ENCODE assay signal across 23 cellular contexts in genomic region chr17:83092186-83092585, GRCh38. TPM values are rescaled to one million over a fixed set of nuclear protein-coding genes. Genes with fewer than 3 reads are reported as not detected.
DNase-seq lines count a peak whose midpoint lies in the region; ATAC-seq, FAIRE-seq and TF ChIP-seq lines count a peak whose summit lies in the region.
"Had no signal": no experiment of that assay in that cellular context is flagged by ENCODE, and none has a peak within 500 bp of the region (broad histone marks: within the 10 kb centered on the region; RNA-seq: fewer than 3 reads in every experiment).

No MANE protein-coding gene starts in this region.

- no peaks in the 10 kb centered on the region for H3K9me3 Mint-ChIP-seq in natural killer cell
- no peaks in the 10 kb centered on the region for H3K9me3 Mint-ChIP-seq in natural killer cell treated with Interleukin-12 subunit alpha and Interleukin-12 subunit beta and Interleukin-15 and Interleukin-18, amount 100 ng/mL, for 72 hours
- H3K9me3 Mint-ChIP-seq: activated T-cell treated with anti-CD3 and anti-CD28 coated beads, Interleukin-2, amount 50 U/mL, for 24 hours; stimulated activated naive CD8-positive, alpha-beta T cell treated with anti-CD3 and anti-CD28 coated beads, Interleukin-15, Interleukin-2, amounts not matched to agents 100 ng/mL and 50 ng/mL, for 24 hours had no signal

- H3K27ac ChIP-seq in kidney (ENCODE audit: low read depth in 2 of 2, low read length in 2 of 2): peak overlapping the region; percentile 81 to 85
- peak overlapping the region; percentile 91 to 99 for H3K27ac ChIP-seq in small intestine (ENCODE audit: low read depth in 1 of 2, low read length in 1 of 2)
- H3K27ac ChIP-seq: C4-2B had no signal

- no peaks in the 10 kb centered on the region for H3K36me3 Mint-ChIP-seq in natural killer cell
- H3K36me3 Mint-ChIP-seq in natural killer cell treated with Interleukin-12 subunit alpha and Interleukin-12 subunit beta and Interleukin-15 and Interleukin-18, amount 100 ng/mL, for 72 hours: peaks cover 5% of the 10 kb centered on the region

- H3K4me3 ChIP-seq in kidney (ENCODE audit: low read length in 2 of 2) (no peak overlapping the region), small intestine (ENCODE audit: low read depth in 1 of 2, low read length in 2 of 2) (peak overlapping the region in 1 of 2 donors; percentile 12)
- H3K4me3 ChIP-seq: ovary had no signal

- peak overlapping the region; percentile 4 for H3K4me3 Mint-ChIP-seq in natural killer cell
- no peak overlapping the region for H3K4me3 Mint-ChIP-seq in natural killer cell treated with Interleukin-12 subunit alpha and Interleukin-12 subunit beta and Interleukin-15 and Interleukin-18, amount 100 ng/mL, for 72 hours
- H3K4me3 Mint-ChIP-seq: activated CD8-positive, alpha-beta T cell treated with anti-CD3 and anti-CD28 coated beads, Interleukin-2, amount 10 ng/mL, durations not matched to agents 7 days and 5 days; activated T-cell treated with anti-CD3 and anti-CD28 coated beads, Interleukin-2, amount 50 U/mL, for 24 hours; stimulated activated naive CD8-positive, alpha-beta T cell treated with anti-CD3 and anti-CD28 coated beads, Interleukin-15, Interleukin-2, amounts not matched to agents 100 ng/mL and 50 ng/mL, for 24 hours had no signal

- H3K4me1 Mint-ChIP-seq in natural killer cell: peaks cover 25 to 61% of the 10 kb centered on the region in 2 donors
- H3K4me1 Mint-ChIP-seq in natural killer cell treated with Interleukin-12 subunit alpha and Interleukin-12 subunit beta and Interleukin-15 and Interleukin-18, amount 100 ng/mL, for 72 hours (ENCODE audit: low read depth in 2 of 2): peaks cover 0 to 27% of the 10 kb centered on the region in 2 donors

- TF ChIP-seq CTCF in natural killer cell (IDR thresholded peaks at IDR 0.05) (no peak), kidney (IDR thresholded peaks at IDR 0.05; ENCODE audit: borderline replicate concordance, extremely low read depth, insufficient read depth) (no peak)

- H3K9ac ChIP-seq in kidney (ENCODE audit: low read length in 2 of 2): peak overlapping the region in 1 of 2 donors; percentile 29

- no peak for ATAC-seq in natural killer cell
- no peak for ATAC-seq in natural killer cell treated with Interleukin-12 subunit alpha and Interleukin-12 subunit beta and Interleukin-15 and Interleukin-18, amount 100 ng/mL, for 72 hours
- ATAC-seq in left lobe of liver: no peak
- ATAC-seq: activated CD8-positive, alpha-beta T cell treated with anti-CD3 and anti-CD28 coated beads, Interleukin-2, amount 10 ng/mL, durations not matched to agents 7 days and 5 days had no signal

- no peaks in the 10 kb centered on the region for H3K27me3 ChIP-seq in small intestine (ENCODE audit: control insufficient read depth in 2 of 2, insufficient read depth in 2 of 2, low read length in 2 of 2)
- H3K27me3 ChIP-seq: ovary had no signal

- peak overlapping the region; percentile 84 to 87 for H3K27ac Mint-ChIP-seq in natural killer cell
- H3K27ac Mint-ChIP-seq in natural killer cell treated with Interleukin-12 subunit alpha and Interleukin-12 subunit beta and Interleukin-15 and Interleukin-18, amount 100 ng/mL, for 72 hours: no peak overlapping the region
- H3K27ac Mint-ChIP-seq: activated CD8-positive, alpha-beta T cell treated with anti-CD3 and anti-CD28 coated beads, Interleukin-2, amount 10 ng/mL, durations not matched to agents 7 days and 5 days; activated T-cell treated with anti-CD3 and anti-CD28 coated beads, Interleukin-2, amount 50 U/mL, for 24 hours; stimulated activated naive CD8-positive, alpha-beta T cell treated with anti-CD3 and anti-CD28 coated beads, Interleukin-15, Interleukin-2, amounts not matched to agents 100 ng/mL and 50 ng/mL, for 24 hours had no signal

- no peaks in the 10 kb centered on the region for H3K27me3 Mint-ChIP-seq in natural killer cell (ENCODE audit: low read depth in 2 of 2)
- H3K27me3 Mint-ChIP-seq in natural killer cell treated with Interleukin-12 subunit alpha and Interleukin-12 subunit beta and Interleukin-15 and Interleukin-18, amount 100 ng/mL, for 72 hours: no peaks in the 10 kb centered on the region
- H3K27me3 Mint-ChIP-seq: stimulated activated naive CD8-positive, alpha-beta T cell treated with anti-CD3 and anti-CD28 coated beads, Interleukin-15, Interleukin-2, amounts not matched to agents 100 ng/mL and 50 ng/mL, for 24 hours had no signal

- FAIRE-seq in kidney (lab: Jason Lieb, UNC): no peak
- FAIRE-seq in small intestine (lab: Jason Lieb, UNC): no peak

- H3K9me3 ChIP-seq in kidney (ENCODE audit: control insufficient read depth in 1 of 2, low read length in 2 of 2): no peaks in the 10 kb centered on the region
- H3K9me3 ChIP-seq in small intestine (ENCODE audit: control insufficient read depth, low read depth): no peaks in the 10 kb centered on the region
- H3K9me3 ChIP-seq: ovary had no signal

- 33 to 69% (median 48%) methylated on average over 21 to 26 of the region's 26 CpGs for whole genome bisulfite sequencing in small intestine, 3 donors

- DNase-seq in natural killer cell (no peak), kidney (no peak), small intestine (no peak), NCI-H2029 (lab: John Stamatoyannopoulos, UW) (no peak), NCI-H2081 (lab: John Stamatoyannopoulos, UW) (no peak), left lobe of liver (ENCODE audit: low spot score) (no peak)
- no peak for DNase-seq in natural killer cell treated with Interleukin-12 subunit alpha and Interleukin-12 subunit beta and Interleukin-15 and Interleukin-18, amount 100 ng/mL, for 72 hours (ENCODE audit: low spot score)
- no peak for DNase-seq in stimulated activated naive CD4-positive, alpha-beta T cell (lab: John Stamatoyannopoulos, UW)
- DNase-seq: ACHN; activated CD4-positive, CD25-positive, alpha-beta regulatory T cell; activated CD8-positive, alpha-beta T cell treated with anti-CD3 and anti-CD28 coated beads, Interleukin-2, amount 10 ng/mL, durations not matched to agents 7 days and 5 days; activated naive CD4-positive, alpha-beta T cell treated with Interleukin-2 at 50 U/mL for 16 hours; activated T-cell treated with anti-CD3 and anti-CD28 coated beads, Interleukin-2, amount 50 U/mL, for 24 hours; anterior cingulate cortex; cerebellar nuclear complex; effector CD8-positive, alpha-beta T cell; NCI-H1092 treated with DMSO at 0.1 percent for 48 hours; NCI-H2107; NCI-H510A; stimulated activated CD4-positive, alpha-beta T cell treated with anti-CD3 and anti-CD28 coated beads, Interleukin-1b, Interleukin-23, amount 100 ng/mL, for 48 hours had no signal

- peaks cover 0 to 39% of the 10 kb centered on the region in 2 donors for H3K4me1 ChIP-seq in kidney (ENCODE audit: control insufficient read depth in 1 of 2, insufficient read depth in 1 of 2, low read depth in 1 of 2, low read length in 2 of 2)
- peaks cover 5 to 6% of the 10 kb centered on the region in 2 donors for H3K4me1 ChIP-seq in small intestine (ENCODE audit: control insufficient read depth in 2 of 2, insufficient read depth in 1 of 2, low read depth in 1 of 2, low read length in 1 of 2)

- intact Hi-C loops in natural killer cell (cut with micrococcal nuclease) (no loop called here), kidney (cut with DNase I) (no loop called here)

- peaks cover 5 to 27% of the 10 kb centered on the region in 2 donors for H3K36me3 ChIP-seq in kidney (ENCODE audit: control insufficient read depth in 1 of 2, insufficient read depth in 2 of 2, low read length in 2 of 2)
- peaks cover 15 to 17% of the 10 kb centered on the region in 2 donors for H3K36me3 ChIP-seq in small intestine (ENCODE audit: control insufficient read depth in 2 of 2, insufficient read depth in 2 of 2, low read length in 2 of 2)
- H3K36me3 ChIP-seq: ovary had no signal

RNA-seq across cellular contexts. Expression of gene METRNL, which starts 12.8 kb away (rescaled TPM):
- total RNA-seq in natural killer cell (100 to 1,000 TPM; 227 to 390 (median 325) TPM), kidney (61.5 TPM), left lobe of liver (4.7 TPM)
- 100 to 1,000 TPM; 179 to 208 TPM for total RNA-seq in natural killer cell treated with Interleukin-12 subunit alpha and Interleukin-12 subunit beta and Interleukin-15 and Interleukin-18, amount 100 ng/mL, for 72 hours
- polyA plus RNA-seq in kidney (ENCODE audit: insufficient read depth, low read depth, low replicate concordance) (107 TPM), small intestine (100 to 1,000 TPM in 2 of 3 donors, 10 to 100 TPM in 1; 64.4 to 118 (median 112) TPM)

Comparison
In these comparisons a context has a peak if more than half of its experiments do, and no peak if none do; other contexts are left out.
1. H3K27ac Mint-ChIP-seq: peak in natural killer cell (2 of 2); none in natural killer cell treated with Interleukin-12 subunit alpha and Interleukin-12 subunit beta and Interleukin-15 and Interleukin-18, amount 100 ng/mL, for 72 hours (0 of 2).
2. RNA of gene METRNL, which starts 12.8 kb away (total RNA-seq): 227 to 390 TPM in natural killer cell, 179 to 208 TPM in natural killer cell treated with Interleukin-12 subunit alpha and Interleukin-12 subunit beta and Interleukin-15 and Interleukin-18, amount 100 ng/mL, for 72 hours and 61.5 TPM in kidney (single experiment); 4.7 TPM in left lobe of liver (single experiment); every median in the first group is over 10 times any median in the second.